ENCODE assay signal across 9 cellular contexts in the genomic region with DNA sequence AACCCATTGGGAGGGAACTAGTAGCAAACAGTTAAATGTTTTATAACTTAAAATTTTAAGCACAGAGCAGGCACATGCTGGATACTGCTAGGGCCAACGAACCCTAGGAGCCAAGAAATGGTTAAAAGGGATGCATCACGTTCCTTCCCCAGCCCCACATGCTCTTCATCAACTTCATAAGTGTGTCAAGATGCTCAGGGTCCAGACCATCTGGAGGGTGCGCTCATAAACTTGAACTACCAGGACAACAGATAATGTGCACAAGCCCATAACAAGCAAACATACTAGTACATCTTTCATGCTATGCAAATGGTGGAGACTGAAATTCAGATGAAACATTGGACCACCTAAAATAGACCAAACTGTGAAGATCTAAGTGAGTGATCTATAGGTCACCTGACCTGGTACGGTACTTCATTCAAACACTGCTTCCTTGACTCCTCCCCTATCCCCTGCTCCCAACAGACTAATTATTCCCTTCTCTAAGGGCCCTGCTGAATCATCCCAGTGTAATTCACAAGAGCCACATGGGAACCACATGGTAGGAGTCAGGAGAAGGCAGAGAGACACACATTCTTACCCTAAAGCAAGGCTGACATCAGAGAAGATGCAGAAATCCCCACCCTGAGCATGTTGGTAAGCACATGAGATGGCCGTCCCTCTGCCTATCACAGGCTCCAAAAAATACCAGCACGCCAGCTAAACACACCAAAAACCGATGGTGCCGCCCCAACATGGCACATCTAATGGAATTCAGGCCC.
DNase-seq lines count a peak whose midpoint lies in the region; ATAC-seq, FAIRE-seq and TF ChIP-seq lines count a peak whose summit lies in the region.
"Had no signal": no experiment of that assay in that cellular context is flagged by ENCODE, and none has a peak within 500 bp of the region (broad histone marks: within the 10 kb centered on the region; RNA-seq: fewer than 3 reads in every experiment).

No MANE protein-coding gene starts in this region.

- in situ Hi-C loops in Panc1 (cut with HindIII; ENCODE audit: low pct_unique_long_range_greater_than_20kb, low sequenced_read_pairs) = no loop called here

- WGBS in psoas muscle, 3 donors = 66 to 73% (median 73%) methylated on average over 8 of the region's 8 CpGs

- no peaks in the 10 kb centered on the region for H3K36me3 ChIP-seq in Panc1 (ENCODE audit: control insufficient read depth, insufficient read depth, low read length)
- H3K36me3 ChIP-seq in psoas muscle (ENCODE audit: insufficient read depth in 1 of 2, low read depth in 1 of 2) = no peaks in the 10 kb centered on the region

- intact Hi-C loops in Panc1 (cut with micrococcal nuclease; ENCODE audit: unreplicated experiment) (loop anchor here (5.0 to 10.0 kb wide), 2 partner anchors 331 to 469 kb away; no protein-coding TSS in a partner anchor), psoas muscle (cut with DNase I) (loop anchor here in 1 of 2 donors (5.0 kb wide), 1 partner anchor 206 kb away; no protein-coding TSS in a partner anchor), head of caudate nucleus (cut with DNase I) (loop anchor here (10.0 kb wide), 1 partner anchor 51 kb away; no protein-coding TSS in a partner anchor)

- H3K4me3 ChIP-seq in Panc1 (ENCODE audit: low read depth in 2 of 2, low read length in 2 of 2) (no peak overlapping the region), psoas muscle (no peak overlapping the region)

- POLR2A ChIA-PET in Panc1 (lab: Charles Lee) = no interaction called here

- peak; percentile 13; the same call in 1 of the 2 replicates for ATAC-seq in Panc1
- no peak for ATAC-seq in psoas muscle
- no peak for ATAC-seq in esophagus mucosa
- ATAC-seq: HCT116 had no signal

- H3K27ac ChIP-seq in Panc1 (ENCODE audit: low read length) (peak overlapping the region; percentile 96), psoas muscle (peak overlapping the region; percentile 80)

- TF ChIP-seq CTCF in Panc1 (IDR thresholded peaks at IDR 0.05) (no peak; the same call in 1 of the 2 replicates), psoas muscle (IDR thresholded peaks at IDR 0.05) (no peak)

- BruUV-seq in Panc1 (replicated peaks; lab: Mats Ljungman, UMichigan) = no TSS peak

- FAIRE-seq in frontal cortex (lab: Jason Lieb, UNC) = no peak

- DNase-seq in GM04503 (ENCODE audit: low read depth) = peak; percentile 94
- DNase-seq in Panc1 (ENCODE audit: low read depth, low spot score) = no peak
- peak; percentile 71 for DNase-seq in dermis blood vessel endothelial cell
- no peak for DNase-seq in psoas muscle
- no peak for DNase-seq in NCI-H748 (lab: John Stamatoyannopoulos, UW; ENCODE audit: unreplicated experiment)
- no peak for DNase-seq in frontal cortex (ENCODE audit: low spot score in 2 of 2)
- DNase-seq in head of caudate nucleus = no peak

- H3K9me3 ChIP-seq in Panc1 (ENCODE audit: control insufficient read depth, insufficient read depth, low read depth, low read length) = no peaks in the 10 kb centered on the region
- no peaks in the 10 kb centered on the region for H3K9me3 ChIP-seq in psoas muscle

- peaks cover 100% of the 10 kb centered on the region for H3K4me1 ChIP-seq in Panc1 (ENCODE audit: control insufficient read depth, insufficient read depth, low read length)
- H3K4me1 ChIP-seq in psoas muscle = peaks cover 93% of the 10 kb centered on the region

- CTCF ChIA-PET in Panc1 (lab: Charles Lee) = no interaction called here

- H3K27me3 ChIP-seq in Panc1 (ENCODE audit: control insufficient read depth, insufficient read depth, low read length) (no peaks in the 10 kb centered on the region), psoas muscle (ENCODE audit: insufficient read depth in 3 of 3, low read length in 2 of 3) (no peaks in the 10 kb centered on the region)

Comparison
In these comparisons a context has a peak if more than half of its experiments do, and no peak if none do; other contexts are left out.
1. DNase-seq: peak in GM04503 (single experiment) and dermis blood vessel endothelial cell (single experiment); none in Panc1 (single experiment), psoas muscle (0 of 2), NCI-H748 (single experiment), frontal cortex (0 of 2) and head of caudate nucleus (0 of 42).